ENCODE assay signal across 1 cellular context in genomic region chr2:239156516-239157265, GRCh38.
TF ChIP-seq lines count a peak whose summit lies in the region.

No MANE protein-coding gene starts in this region.

TF ChIP-seq in HepG2, 621 proteins besides CTCF, POLR2A, EP300 and RAD21:
- TF ChIP-seq CREB1 (IDR thresholded peaks at IDR 0.05) (no peak), CREB1 (CRISPR knock-in tag; IDR thresholded peaks at IDR 0.05) (no peak), SRSF9 (IDR thresholded peaks at IDR 0.05; ENCODE audit: borderline replicate concordance, insufficient read depth, low read depth, low read length, poor library complexity, severe bottlenecking) (no peak), RBM22 (optimal IDR thresholded peaks at IDR 0.05; ENCODE audit: low read length) (peak; percentile 19), ZFP82 (CRISPR knock-in tag; IDR thresholded peaks at IDR 0.05; ENCODE audit: borderline replicate concordance) (no peak)
